ENCODE assay signal across 9 cellular contexts in the genomic region with DNA sequence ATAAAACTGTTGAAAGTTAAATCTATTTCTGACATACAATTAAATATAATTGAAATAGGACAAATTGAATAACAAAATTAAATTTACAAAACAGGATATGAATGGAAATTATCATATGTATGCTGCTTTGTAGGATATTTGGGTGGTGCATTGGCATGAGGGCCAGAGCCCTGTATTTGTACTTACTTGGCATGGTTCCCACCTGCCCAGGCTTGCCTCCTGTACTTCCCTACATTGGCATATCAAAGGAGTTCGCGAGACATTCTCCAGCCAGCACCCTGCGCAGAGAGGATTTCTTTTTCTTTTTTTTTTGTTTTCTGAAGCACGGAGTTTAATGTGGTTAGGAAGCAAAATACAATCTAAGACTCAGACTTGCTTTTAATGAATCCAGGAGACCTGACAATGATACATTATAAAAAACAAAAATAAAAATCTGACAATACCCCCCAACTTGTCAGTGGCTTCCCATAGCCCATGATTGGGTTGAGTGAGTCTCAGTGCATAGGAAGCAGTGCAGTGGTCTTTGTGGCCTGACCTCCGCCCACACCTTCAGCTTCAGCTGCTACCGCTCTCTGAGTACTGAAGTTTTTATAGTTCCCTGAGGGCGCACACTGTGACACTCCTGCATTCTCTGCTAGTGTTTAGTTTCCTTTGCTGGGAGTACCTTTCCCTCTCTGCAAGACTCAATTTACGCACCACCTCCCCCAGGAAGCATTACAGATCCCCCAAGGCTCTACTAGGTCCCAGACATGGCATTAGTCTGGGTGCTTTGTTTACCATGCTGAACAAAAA.
DNase-seq lines count a peak whose midpoint lies in the region; ATAC-seq, FAIRE-seq and TF ChIP-seq lines count a peak whose summit lies in the region.
"Had no signal": no experiment of that assay in that cellular context is flagged by ENCODE, and none has a peak within 500 bp of the region (broad histone marks: within the 10 kb centered on the region; RNA-seq: fewer than 3 reads in every experiment).

No MANE protein-coding gene starts in this region.

- H2AFZ ChIP-seq in GM12878 (ENCODE audit: control insufficient read depth, low read depth, low read length) = no peak overlapping the region

- H3K4me3 ChIP-seq in GM12878 = no peak overlapping the region
- H3K4me3 ChIP-seq: lung had no signal

- no peaks in the 10 kb centered on the region for H3K9me3 Mint-ChIP-seq in Calu3 (ENCODE audit: low read depth, unreplicated experiment)

- H3K79me2 ChIP-seq in GM12878 (ENCODE audit: control insufficient read depth, insufficient read depth, low read length) = no peaks in the 10 kb centered on the region

- H3K9ac ChIP-seq in GM12878 (ENCODE audit: control insufficient read depth, insufficient read depth, low read length) = no peak overlapping the region

- BruUV-seq in GM12878 (replicated peaks; lab: Mats Ljungman, UMichigan) = no TSS peak
- BruUV-seq in Calu3 (replicated peaks; lab: Mats Ljungman, UMichigan) = no TSS peak

- TF ChIP-seq EP300 in GM12878 (IDR thresholded peaks at IDR 0.05; ENCODE audit: borderline replicate concordance in 1 of 2, control insufficient read depth in 1 of 2, low read depth in 2 of 2, low read length in 2 of 2) = peak in 1 of 2 experiments; percentile 19; a peak in 1 of 4 replicates

- SMC1A ChIA-PET in GM12878 (lab: Charles Lee; ENCODE audit: uncharacterized antibody, unreplicated experiment) = interaction anchor here (0.8 to 1.3 kb wide), 4 partner anchors 9 to 70 kb away, joined by 3 to 6 read pairs (median 4); no protein-coding TSS in a partner anchor

- in situ Hi-C loops in GM12878 (cut with MboI) (no loop called here), ACHN (cut with HindIII; ENCODE audit: low pct_ligation_motif_present, low pct_unique_long_range_greater_than_20kb, low sequenced_read_pairs) (no loop called here)

- intact Hi-C loops in GM12878 (cut with micrococcal nuclease; ENCODE audit: unreplicated experiment) (loop anchor here (10.0 kb wide), 1 partner anchor 141 kb away; no protein-coding TSS in a partner anchor), Calu3 (cut with micrococcal nuclease; ENCODE audit: unreplicated experiment) (no loop called here)

- POLR2A ChIA-PET in GM12878 (lab: Charles Lee) = interaction anchor here (0.6 kb wide), 1 partner anchor 28 kb away, joined by 3 read pairs; no protein-coding TSS in a partner anchor

- H3K9me3 ChIP-seq in GM12878 (replicated peaks; ENCODE audit: control insufficient read depth, insufficient read depth, low read length) = no peaks in the 10 kb centered on the region

- 0 out of 2 replicates have a peak overlapping the region, but pooled peaks have one; percentile 17 for H3K4me2 ChIP-seq in GM12878 (ENCODE audit: control insufficient read depth, insufficient read depth)

- no peak overlapping the region for H3K27ac ChIP-seq in GM12878 (ENCODE audit: control insufficient read depth, insufficient read depth)

- TF ChIP-seq RAD21 in GM12878 (IDR thresholded peaks at IDR 0.05; ENCODE audit: insufficient read depth, low read depth, low read length) = no peak

- no peak overlapping the region for H3K4me3 Mint-ChIP-seq in Calu3 (ENCODE audit: low read depth, unreplicated experiment)

- H3K36me3 Mint-ChIP-seq in Calu3 (ENCODE audit: insufficient read depth, unreplicated experiment) = peaks cover 6% of the 10 kb centered on the region

- WGBS in GM12878 (ENCODE audit: insufficient coverage, insufficient replicate concordance, low lambda C conversion rate, missing lambda C conversion rate) = 71% methylated on average over 8 of the region's 8 CpGs

- peak; percentile 10 for DNase-seq in stimulated activated CD4-positive, alpha-beta T cell treated with anti-CD3 and anti-CD28 coated beads, Interleukin-1b, Interleukin-23, amount 100 ng/mL, for 48 hours
- DNase-seq in stimulated activated CD4-positive, alpha-beta T cell treated with anti-CD3 and anti-CD28 coated beads, Interleukin-12 subunit alpha, Interleukin-12 subunit beta, amount 100 ng/mL, for 4 hours = no peak
- DNase-seq in GM12878 (ENCODE audit: low read depth, low spot score) (no peak), Calu3 (no peak), ACHN (no peak), cortex of kidney (lab: John Stamatoyannopoulos, UW) (no peak), medulla oblongata (ENCODE audit: extremely low spot score) (no peak)

- no peaks in the 10 kb centered on the region for H4K20me1 ChIP-seq in GM12878 (ENCODE audit: control insufficient read depth, insufficient read depth)

- RAD21 ChIA-PET in GM12878 (lab: Charles Lee; ENCODE audit: unreplicated experiment) = interaction anchor here (0.8 to 0.9 kb wide), 2 partner anchors 26 to 72 kb away, joined by 3 read pairs; no protein-coding TSS in a partner anchor

- CTCF ChIA-PET in GM12878 (lab: Yijun Ruan, JAX) = interaction anchor here (1.1 kb wide), 1 partner anchor 10 kb away, joined by 4 read pairs; no protein-coding TSS in a partner anchor
- CTCF ChIA-PET in Calu3 (lab: Charles Lee) = no interaction called here

- H3K27ac Mint-ChIP-seq in Calu3 (ENCODE audit: unreplicated experiment) = no peak overlapping the region

- no peak for TF ChIP-seq CTCF in GM12878 (IDR thresholded peaks at IDR 0.05 in 2 of 3, conservative IDR thresholded peaks at IDR 0.05 in 1 of 3; ENCODE audit: control insufficient read depth in 2 of 3, extremely low read depth in 1 of 3, insufficient read depth in 1 of 3, low read depth in 3 of 3, low read length in 3 of 3)
- no peak for TF ChIP-seq CTCF in Calu3 (IDR thresholded peaks at IDR 0.05; ENCODE audit: unreplicated experiment)

- peaks cover 20% of the 10 kb centered on the region; the same call in 1 of the 2 replicates for H3K4me1 ChIP-seq in GM12878 (ENCODE audit: control insufficient read depth, insufficient read depth, low read length)

- peak; percentile 74 for FAIRE-seq in GM12878 (lab: Jason Lieb, UNC)

- TF ChIP-seq POLR2A in GM12878 (IDR thresholded peaks at IDR 0.05; ENCODE audit: low read depth, low read length) = no peak

- no peaks in the 10 kb centered on the region for H3K27me3 ChIP-seq in GM12878 (replicated peaks in 1 of 2; ENCODE audit: control insufficient read depth in 2 of 2, insufficient read depth in 2 of 2, low read length in 1 of 2)

- H3K36me3 ChIP-seq in GM12878 (ENCODE audit: control insufficient read depth in 2 of 2, insufficient read depth in 2 of 2, low read length in 1 of 2) = no peaks in the 10 kb centered on the region

- ATAC-seq in HG03135 (IDR thresholded peaks at IDR 0.05; ENCODE audit: unreplicated experiment) = peak; percentile 52
- ATAC-seq in GM12878 = peak; percentile 77

- no peaks in the 10 kb centered on the region for H3K4me1 Mint-ChIP-seq in Calu3 (ENCODE audit: low read depth, unreplicated experiment)

- no peaks in the 10 kb centered on the region for H3K27me3 Mint-ChIP-seq in Calu3 (ENCODE audit: unreplicated experiment)

TF ChIP-seq in GM12878, 131 proteins besides CTCF, POLR2A, EP300 and RAD21 (continues in another document):
- TF ChIP-seq EGR1 (IDR thresholded peaks at IDR 0.05; ENCODE audit: borderline replicate concordance in 1 of 2, low read depth in 2 of 2, low read length in 2 of 2) = peak in 1 of 2 experiments; percentile 73; a peak in 1 of 3 replicates
- TF ChIP-seq SMAD1 (IDR thresholded peaks at IDR 0.05; ENCODE audit: low read depth, partially characterized antibody) = no peak
- TF ChIP-seq CREB1 (IDR thresholded peaks at IDR 0.05; ENCODE audit: low read depth) = no peak
- TF ChIP-seq STAT3 (IDR thresholded peaks at IDR 0.05; ENCODE audit: low read depth, low read length) = no peak
- TF ChIP-seq DPF2 (IDR thresholded peaks at IDR 0.05) = 0 out of 2 replicates have a peak, but pooled peaks have one; percentile 38
- TF ChIP-seq LARP7 (IDR thresholded peaks at IDR 0.05) = no peak
- no peak for TF ChIP-seq RFX5 (IDR thresholded peaks at IDR 0.05; ENCODE audit: low read depth, low read length)
- TF ChIP-seq TARDBP (IDR thresholded peaks at IDR 0.05; ENCODE audit: borderline replicate concordance) = no peak
- TF ChIP-seq RCOR1 (conservative IDR thresholded peaks at IDR 0.05; ENCODE audit: low read depth, low read length) = no peak
- TF ChIP-seq, protein P1, sequence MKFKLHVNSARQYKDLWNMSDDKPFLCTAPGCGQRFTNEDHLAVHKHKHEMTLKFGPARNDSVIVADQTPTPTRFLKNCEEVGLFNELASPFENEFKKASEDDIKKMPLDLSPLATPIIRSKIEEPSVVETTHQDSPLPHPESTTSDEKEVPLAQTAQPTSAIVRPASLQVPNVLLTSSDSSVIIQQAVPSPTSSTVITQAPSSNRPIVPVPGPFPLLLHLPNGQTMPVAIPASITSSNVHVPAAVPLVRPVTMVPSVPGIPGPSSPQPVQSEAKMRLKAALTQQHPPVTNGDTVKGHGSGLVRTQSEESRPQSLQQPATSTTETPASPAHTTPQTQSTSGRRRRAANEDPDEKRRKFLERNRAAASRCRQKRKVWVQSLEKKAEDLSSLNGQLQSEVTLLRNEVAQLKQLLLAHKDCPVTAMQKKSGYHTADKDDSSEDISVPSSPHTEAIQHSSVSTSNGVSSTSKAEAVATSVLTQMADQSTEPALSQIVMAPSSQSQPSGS (IDR thresholded peaks at IDR 0.05; ENCODE audit: low read length) = peak; percentile 39; the same call in 1 of the 2 replicates
- no peak for TF ChIP-seq SMC3 (IDR thresholded peaks at IDR 0.05; ENCODE audit: borderline replicate concordance, low read length)
- no peak for TF ChIP-seq BMI1 (IDR thresholded peaks at IDR 0.05; ENCODE audit: borderline replicate concordance)
- no peak for TF ChIP-seq TAF1 (IDR thresholded peaks at IDR 0.05; ENCODE audit: borderline replicate concordance, low read depth, low read length)
- TF ChIP-seq, protein P2, sequence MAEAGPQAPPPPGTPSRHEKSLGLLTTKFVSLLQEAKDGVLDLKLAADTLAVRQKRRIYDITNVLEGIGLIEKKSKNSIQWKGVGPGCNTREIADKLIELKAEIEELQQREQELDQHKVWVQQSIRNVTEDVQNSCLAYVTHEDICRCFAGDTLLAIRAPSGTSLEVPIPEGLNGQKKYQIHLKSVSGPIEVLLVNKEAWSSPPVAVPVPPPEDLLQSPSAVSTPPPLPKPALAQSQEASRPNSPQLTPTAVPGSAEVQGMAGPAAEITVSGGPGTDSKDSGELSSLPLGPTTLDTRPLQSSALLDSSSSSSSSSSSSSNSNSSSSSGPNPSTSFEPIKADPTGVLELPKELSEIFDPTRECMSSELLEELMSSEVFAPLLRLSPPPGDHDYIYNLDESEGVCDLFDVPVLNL (IDR thresholded peaks at IDR 0.05; ENCODE audit: low read depth, low read length) = no peak
- TF ChIP-seq RBBP5 (conservative IDR thresholded peaks at IDR 0.05) = no peak
